11 cellular contexts compared by ENCODE assay signal in genomic region chr2:102114851-102115497, GRCh38. TPM values are rescaled to one million over a fixed set of nuclear protein-coding genes. Genes with fewer than 3 reads are reported as not detected.
DNase-seq lines count a peak whose midpoint lies in the region; ATAC-seq, FAIRE-seq and TF ChIP-seq lines count a peak whose summit lies in the region.
"Had no signal": no experiment of that assay in that cellular context is flagged by ENCODE, and none has a peak within 500 bp of the region (broad histone marks: within the 10 kb centered on the region; RNA-seq: fewer than 3 reads in every experiment).

No MANE protein-coding gene starts in this region.

- peaks cover 11% of the 10 kb centered on the region for H3K9me1 ChIP-seq in IMR-90 (ENCODE audit: insufficient read depth, low read length)

- peak overlapping the region; percentile 34 for H3K14ac ChIP-seq in IMR-90 (replicated peaks; ENCODE audit: low read depth, low read length)

- H4K5ac ChIP-seq in IMR-90 (ENCODE audit: low read depth, low read length): peak overlapping the region; percentile 37; the same call in 1 of the 2 replicates

- H2AFZ ChIP-seq in IMR-90 (replicated peaks; ENCODE audit: low read length, poor library complexity): no peak overlapping the region

- DNase-seq in IMR-90 (peak; percentile 68), kidney (no peak), gastrocnemius medialis (no peak), NCI-H2107 (lab: John Stamatoyannopoulos, UW) (no peak), NCI-H524 treated with DMSO at 0.1 percent for 48 hours (lab: John Stamatoyannopoulos, UW) (no peak)
- DNase-seq in effector CD8-positive, alpha-beta T cell (lab: John Stamatoyannopoulos, UW): no peak
- DNase-seq: DMS153, NCI-H187 had no signal

- peak overlapping the region; percentile 57 for H3K27ac ChIP-seq in IMR-90 (ENCODE audit: insufficient read depth, low read length)
- peak overlapping the region; percentile 98 for H3K27ac ChIP-seq in VCaP
- peak overlapping the region; percentile 49 to 59 for H3K27ac ChIP-seq in kidney (ENCODE audit: low read depth in 2 of 2, low read length in 2 of 2)
- H3K27ac ChIP-seq in gastrocnemius medialis: peak overlapping the region; percentile 27 to 75 (median 70)

- H2AK9ac ChIP-seq in IMR-90 (replicated peaks; ENCODE audit: low read depth, low read length, poor library complexity): no peak overlapping the region

- H3K56ac ChIP-seq in IMR-90 (ENCODE audit: extremely low read depth, insufficient read depth, low read length): peak overlapping the region; percentile 17; the same call in 1 of the 2 replicates

- 45% methylated on average over 2 of the region's 5 CpGs; no CpG with 5 or more reads in 1 of the 2 experiments for WGBS in IMR-90 (ENCODE audit: extremely low coverage in 2 of 2, insufficient read length in 1 of 2), 2 experiments

- H4K20me1 ChIP-seq in IMR-90 (ENCODE audit: insufficient read depth, low read length): no peaks in the 10 kb centered on the region

- peaks cover 29% of the 10 kb centered on the region for H3K4me1 ChIP-seq in IMR-90 (ENCODE audit: control insufficient read depth, insufficient read depth, low read length)
- peaks cover 18 to 29% of the 10 kb centered on the region in 2 donors for H3K4me1 ChIP-seq in kidney (ENCODE audit: control insufficient read depth in 1 of 2, insufficient read depth in 1 of 2, low read depth in 1 of 2, low read length in 2 of 2)
- H3K4me1 ChIP-seq in gastrocnemius medialis: peaks cover 64 to 74% of the 10 kb centered on the region in 2 donors

- TF ChIP-seq CTCF in IMR-90 (conservative IDR thresholded peaks at IDR 0.05; ENCODE audit: low read depth, low read length) (no peak), VCaP (conservative IDR thresholded peaks at IDR 0.05) (no peak), kidney (IDR thresholded peaks at IDR 0.05; ENCODE audit: borderline replicate concordance, extremely low read depth, insufficient read depth) (no peak), gastrocnemius medialis (IDR thresholded peaks at IDR 0.05 in 4 of 5, conservative IDR thresholded peaks at IDR 0.05 in 1 of 5) (no peak)

- intact Hi-C loops in IMR-90 (cut with micrococcal nuclease) (loop anchor here (1.0 kb wide), 1 partner anchor 7 kb away; no protein-coding TSS in a partner anchor), kidney (cut with DNase I) (no loop called here), gastrocnemius medialis (cut with DNase I; ENCODE audit: low total_unique reads) (no loop called here)

- peaks cover 17% of the 10 kb centered on the region for H3K36me3 ChIP-seq in IMR-90 (ENCODE audit: control insufficient read depth, insufficient read depth, low read length)
- H3K36me3 ChIP-seq in kidney (ENCODE audit: control insufficient read depth in 1 of 2, insufficient read depth in 2 of 2, low read length in 2 of 2): no peaks in the 10 kb centered on the region
- H3K36me3 ChIP-seq in gastrocnemius medialis: no peaks in the 10 kb centered on the region

- peak overlapping the region; percentile 58 for H2BK120ac ChIP-seq in IMR-90 (ENCODE audit: low read depth, low read length)

- peak overlapping the region; percentile 19 for H3K18ac ChIP-seq in IMR-90 (ENCODE audit: low read depth, low read length)

- CTCF ChIA-PET in IMR-90 (lab: Yijun Ruan, JAX): interaction anchor here (0.8 to 1.6 kb wide), 2 partner anchors 95 to 125 kb away, joined by 3 to 4 read pairs; no protein-coding TSS in a partner anchor

- TF ChIP-seq POLR2A in IMR-90 (IDR thresholded peaks at IDR 0.05; ENCODE audit: low read depth, low read length) (no peak), gastrocnemius medialis (IDR thresholded peaks at IDR 0.05) (no peak)

- H2BK20ac ChIP-seq in IMR-90 (ENCODE audit: low read depth, low read length): peak overlapping the region; percentile 53; the same call in 1 of the 2 replicates

- H3K4ac ChIP-seq in IMR-90 (ENCODE audit: low read depth, low read length): peak overlapping the region; percentile 54

- ATAC-seq in IMR-90 (ENCODE audit: low read depth) (peak; percentile 6; the same call in 1 of the 2 replicates), gastrocnemius medialis (no peak), GM18861 (IDR thresholded peaks at IDR 0.05; ENCODE audit: unreplicated experiment) (no peak)

- H4K8ac ChIP-seq in IMR-90 (ENCODE audit: low read depth in 2 of 2, low read length in 2 of 2): peak overlapping the region in 1 of 2 experiments; percentile 61; a peak in 2 of 4 replicates

- BruUV-seq in IMR-90 (replicated peaks; lab: Mats Ljungman, UMichigan): no TSS peak

- peaks cover 10 to 31% of the 10 kb centered on the region in 2 experiments; a peak in 3 of 4 replicates for H3K79me1 ChIP-seq in IMR-90 (ENCODE audit: low read depth in 1 of 2, low read length in 2 of 2)

- no peak overlapping the region for H3K4me3 ChIP-seq in IMR-90 (ENCODE audit: insufficient read depth, low read depth, low read length)
- no peak overlapping the region for H3K4me3 ChIP-seq in kidney (ENCODE audit: low read length in 2 of 2)
- no peak overlapping the region for H3K4me3 ChIP-seq in gastrocnemius medialis

- no peak for TF ChIP-seq RAD21 in IMR-90 (IDR thresholded peaks at IDR 0.05; ENCODE audit: low read length)

- dilution Hi-C loops in IMR-90 (cut with HindIII; ENCODE audit: low sequenced_read_pairs, unreplicated experiment): no loop called here

- H2BK15ac ChIP-seq in IMR-90 (ENCODE audit: low read depth, low read length): peak overlapping the region; percentile 69; the same call in 2 of the 3 replicates

- no peak for FAIRE-seq in kidney (lab: Jason Lieb, UNC)

- POLR2A ChIA-PET in IMR-90 (lab: Charles Lee; ENCODE audit: unreplicated experiment): no interaction called here

- H4K91ac ChIP-seq in IMR-90 (ENCODE audit: insufficient read depth, low read depth, low read length): peak overlapping the region; percentile 60

- H3K27me3 ChIP-seq in IMR-90 (ENCODE audit: control insufficient read depth, insufficient read depth, low read length) (no peaks in the 10 kb centered on the region), gastrocnemius medialis (no peaks in the 10 kb centered on the region)

- H3K9me3 ChIP-seq in IMR-90 (ENCODE audit: control insufficient read depth, insufficient read depth, low read length) (no peaks in the 10 kb centered on the region), kidney (ENCODE audit: control insufficient read depth in 1 of 2, low read length in 2 of 2) (no peaks in the 10 kb centered on the region), gastrocnemius medialis (no peaks in the 10 kb centered on the region)

- in situ Hi-C loops in IMR-90 (cut with MboI; ENCODE audit: low sequenced_read_pairs): no loop called here
- in situ Hi-C loops in gastrocnemius medialis (cut with MboI; ENCODE audit: low sequenced_read_pairs in 4 of 4): no loop called here

- 0 out of 2 replicates have a peak overlapping the region, but pooled peaks have one; percentile 6 for H3K9ac ChIP-seq in IMR-90 (ENCODE audit: low read depth, low read length)
- no peak overlapping the region for H3K9ac ChIP-seq in kidney (ENCODE audit: low read length in 2 of 2)

- H3K4me2 ChIP-seq in IMR-90 (ENCODE audit: low read depth, low read length): peak overlapping the region; percentile 34

- H3K23ac ChIP-seq in IMR-90 (ENCODE audit: low read depth, low read length): peak overlapping the region; percentile 22; the same call in 1 of the 2 replicates

- peak overlapping the region; percentile 56 for H2BK5ac ChIP-seq in IMR-90 (ENCODE audit: low read depth, low read length, poor library complexity, severe bottlenecking)

- H2AK5ac ChIP-seq in IMR-90 (ENCODE audit: low read depth, low read length): peak overlapping the region; percentile 48; the same call in 1 of the 2 replicates

TF ChIP-seq in IMR-90, 13 proteins besides CTCF, POLR2A, EP300 and RAD21:
- TF ChIP-seq CEBPB (IDR thresholded peaks at IDR 0.05; ENCODE audit: low read depth, low read length) (0 out of 2 replicates have a peak, but pooled peaks have one; percentile 19), MAFK (IDR thresholded peaks at IDR 0.05; ENCODE audit: low read depth, low read length) (no peak)

RNA-seq across cellular contexts. Expression of gene IL1R1, which starts 27.6 kb away (rescaled TPM):
- 6.5 and 8.1 TPM in 2 replicates for total RNA-seq in IMR-90 (2012; rRNA removed)
- polyA plus RNA-seq in IMR-90 (2012; rRNA removed): 11.3 and 13.8 TPM in 2 replicates
- 4.6 and 9.3 TPM in 2 replicates for polyA plus RNA-seq in IMR-90 (2012; cell fraction: cytosol; rRNA removed)
- polyA plus RNA-seq in IMR-90 (2012; cell fraction: nucleus; rRNA removed; ENCODE audit: low replicate concordance): 6.3 and 29.2 TPM in 2 replicates
- total RNA-seq in kidney: 95.9 TPM
- polyA plus RNA-seq in kidney (ENCODE audit: insufficient read depth, low read depth, low replicate concordance): 24.6 TPM
- 10 to 100 TPM; 17.6 to 23.3 (median 19.3) TPM for total RNA-seq in gastrocnemius medialis
- polyA plus RNA-seq: neural cell had no signal
